1 cellular context compared by ENCODE assay signal in genomic region chr1:111448918-111449702, GRCh38.
TF ChIP-seq lines count a peak whose summit lies in the region.

Gene ATP5PB (plus strand): TSS chr1:111449464. CDS start chr1:111449542, 78 bp downstream.
Gene WDR77 (minus strand): TSS chr1:111449256. CDS start chr1:111449169, 87 bp downstream.

TF ChIP-seq in K562, 482 proteins besides CTCF, POLR2A, EP300 and RAD21 (continued from another document and continues in another):
- TF ChIP-seq JUND (IDR thresholded peaks at IDR 0.05; ENCODE audit: borderline replicate concordance, low read depth, low read length): peak; percentile 48; the same call in 1 of the 2 replicates
- TF ChIP-seq JUND (tag; IDR thresholded peaks at IDR 0.05; ENCODE audit: borderline replicate concordance, low read depth, low read length): no peak; the same call in 2 of the 3 replicates
- TF ChIP-seq ZNF175 (CRISPR knock-in tag; IDR thresholded peaks at IDR 0.05; ENCODE audit: low read depth): no peak
- no peak for TF ChIP-seq PURB (CRISPR knock-in tag; IDR thresholded peaks at IDR 0.05; ENCODE audit: low read depth)
- TF ChIP-seq TFAM (CRISPR knock-in tag; conservative IDR thresholded peaks at IDR 0.05): no peak
- TF ChIP-seq SMARCA5 (IDR thresholded peaks at IDR 0.05): no peak
- TF ChIP-seq, protein P1, sequence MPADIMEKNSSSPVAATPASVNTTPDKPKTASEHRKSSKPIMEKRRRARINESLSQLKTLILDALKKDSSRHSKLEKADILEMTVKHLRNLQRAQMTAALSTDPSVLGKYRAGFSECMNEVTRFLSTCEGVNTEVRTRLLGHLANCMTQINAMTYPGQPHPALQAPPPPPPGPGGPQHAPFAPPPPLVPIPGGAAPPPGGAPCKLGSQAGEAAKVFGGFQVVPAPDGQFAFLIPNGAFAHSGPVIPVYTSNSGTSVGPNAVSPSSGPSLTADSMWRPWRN (IDR thresholded peaks at IDR 0.05; ENCODE audit: low read depth): no peak
- TF ChIP-seq RAD51 (IDR thresholded peaks at IDR 0.05; ENCODE audit: borderline replicate concordance, low read depth): peak; percentile 89
- TF ChIP-seq CREBBP (IDR thresholded peaks at IDR 0.05; ENCODE audit: low read depth, low read length): no peak
- TF ChIP-seq MAFG (tag; conservative IDR thresholded peaks at IDR 0.05): no peak
- TF ChIP-seq ZBTB1 (CRISPR knock-in tag; IDR thresholded peaks at IDR 0.05; ENCODE audit: borderline replicate concordance, low read depth): no peak
- TF ChIP-seq, protein P2, sequence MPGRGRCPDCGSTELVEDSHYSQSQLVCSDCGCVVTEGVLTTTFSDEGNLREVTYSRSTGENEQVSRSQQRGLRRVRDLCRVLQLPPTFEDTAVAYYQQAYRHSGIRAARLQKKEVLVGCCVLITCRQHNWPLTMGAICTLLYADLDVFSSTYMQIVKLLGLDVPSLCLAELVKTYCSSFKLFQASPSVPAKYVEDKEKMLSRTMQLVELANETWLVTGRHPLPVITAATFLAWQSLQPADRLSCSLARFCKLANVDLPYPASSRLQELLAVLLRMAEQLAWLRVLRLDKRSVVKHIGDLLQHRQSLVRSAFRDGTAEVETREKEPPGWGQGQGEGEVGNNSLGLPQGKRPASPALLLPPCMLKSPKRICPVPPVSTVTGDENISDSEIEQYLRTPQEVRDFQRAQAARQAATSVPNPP (IDR thresholded peaks at IDR 0.05; ENCODE audit: borderline replicate concordance, insufficient read depth, insufficient read length): no peak
- peak; percentile 30 for TF ChIP-seq KLF6 (CRISPR knock-in tag; IDR thresholded peaks at IDR 0.05; ENCODE audit: borderline replicate concordance)
- TF ChIP-seq HNRNPUL1 (IDR thresholded peaks at IDR 0.05; ENCODE audit: low read length): no peak
- no peak for TF ChIP-seq HDAC8 (tag; IDR thresholded peaks at IDR 0.05)
- TF ChIP-seq, protein P3, sequence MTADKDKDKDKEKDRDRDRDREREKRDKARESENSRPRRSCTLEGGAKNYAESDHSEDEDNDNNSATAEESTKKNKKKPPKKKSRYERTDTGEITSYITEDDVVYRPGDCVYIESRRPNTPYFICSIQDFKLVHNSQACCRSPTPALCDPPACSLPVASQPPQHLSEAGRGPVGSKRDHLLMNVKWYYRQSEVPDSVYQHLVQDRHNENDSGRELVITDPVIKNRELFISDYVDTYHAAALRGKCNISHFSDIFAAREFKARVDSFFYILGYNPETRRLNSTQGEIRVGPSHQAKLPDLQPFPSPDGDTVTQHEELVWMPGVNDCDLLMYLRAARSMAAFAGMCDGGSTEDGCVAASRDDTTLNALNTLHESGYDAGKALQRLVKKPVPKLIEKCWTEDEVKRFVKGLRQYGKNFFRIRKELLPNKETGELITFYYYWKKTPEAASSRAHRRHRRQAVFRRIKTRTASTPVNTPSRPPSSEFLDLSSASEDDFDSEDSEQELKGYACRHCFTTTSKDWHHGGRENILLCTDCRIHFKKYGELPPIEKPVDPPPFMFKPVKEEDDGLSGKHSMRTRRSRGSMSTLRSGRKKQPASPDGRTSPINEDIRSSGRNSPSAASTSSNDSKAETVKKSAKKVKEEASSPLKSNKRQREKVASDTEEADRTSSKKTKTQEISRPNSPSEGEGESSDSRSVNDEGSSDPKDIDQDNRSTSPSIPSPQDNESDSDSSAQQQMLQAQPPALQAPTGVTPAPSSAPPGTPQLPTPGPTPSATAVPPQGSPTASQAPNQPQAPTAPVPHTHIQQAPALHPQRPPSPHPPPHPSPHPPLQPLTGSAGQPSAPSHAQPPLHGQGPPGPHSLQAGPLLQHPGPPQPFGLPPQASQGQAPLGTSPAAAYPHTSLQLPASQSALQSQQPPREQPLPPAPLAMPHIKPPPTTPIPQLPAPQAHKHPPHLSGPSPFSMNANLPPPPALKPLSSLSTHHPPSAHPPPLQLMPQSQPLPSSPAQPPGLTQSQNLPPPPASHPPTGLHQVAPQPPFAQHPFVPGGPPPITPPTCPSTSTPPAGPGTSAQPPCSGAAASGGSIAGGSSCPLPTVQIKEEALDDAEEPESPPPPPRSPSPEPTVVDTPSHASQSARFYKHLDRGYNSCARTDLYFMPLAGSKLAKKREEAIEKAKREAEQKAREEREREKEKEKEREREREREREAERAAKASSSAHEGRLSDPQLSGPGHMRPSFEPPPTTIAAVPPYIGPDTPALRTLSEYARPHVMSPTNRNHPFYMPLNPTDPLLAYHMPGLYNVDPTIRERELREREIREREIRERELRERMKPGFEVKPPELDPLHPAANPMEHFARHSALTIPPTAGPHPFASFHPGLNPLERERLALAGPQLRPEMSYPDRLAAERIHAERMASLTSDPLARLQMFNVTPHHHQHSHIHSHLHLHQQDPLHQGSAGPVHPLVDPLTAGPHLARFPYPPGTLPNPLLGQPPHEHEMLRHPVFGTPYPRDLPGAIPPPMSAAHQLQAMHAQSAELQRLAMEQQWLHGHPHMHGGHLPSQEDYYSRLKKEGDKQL (CRISPR knock-in tag; IDR thresholded peaks at IDR 0.05; ENCODE audit: borderline replicate concordance): no peak
- 0 out of 2 replicates have a peak, but pooled peaks have one; percentile 46 for TF ChIP-seq TOE1 (IDR thresholded peaks at IDR 0.05; ENCODE audit: borderline replicate concordance)
- TF ChIP-seq TOE1 (CRISPR knock-in tag; IDR thresholded peaks at IDR 0.05; ENCODE audit: borderline replicate concordance, low read depth): no peak
- no peak for TF ChIP-seq CBX8 (IDR thresholded peaks at IDR 0.05; ENCODE audit: borderline replicate concordance, extremely low read depth, low read depth, low read length, poor library complexity, severe bottlenecking)
- no peak for TF ChIP-seq RBM15 (IDR thresholded peaks at IDR 0.05; ENCODE audit: insufficient read depth, low read length)
- TF ChIP-seq BRD4 (IDR thresholded peaks at IDR 0.05): peak; percentile 95
- 0 out of 2 replicates have a peak, but pooled peaks have one; percentile 39 for TF ChIP-seq ERF (CRISPR knock-in tag; IDR thresholded peaks at IDR 0.05)
- peak; percentile 57 for TF ChIP-seq GABPA (tag; conservative IDR thresholded peaks at IDR 0.05; ENCODE audit: low read depth)
- 0 out of 2 replicates have a peak, but pooled peaks have one; percentile 8 for TF ChIP-seq HOXB6 (CRISPR knock-in tag; IDR thresholded peaks at IDR 0.05; ENCODE audit: borderline replicate concordance)
- TF ChIP-seq ARID4B (CRISPR knock-in tag; IDR thresholded peaks at IDR 0.05): peak; percentile 75
- TF ChIP-seq NR4A1 (CRISPR knock-in tag; IDR thresholded peaks at IDR 0.05): no peak
- TF ChIP-seq NR4A1 (tag; IDR thresholded peaks at IDR 0.05): 0 out of 2 replicates have a peak, but pooled peaks have one; percentile 32
- TF ChIP-seq EGR1 (conservative IDR thresholded peaks at IDR 0.05): no peak
- no peak; the same call in 1 of the 2 replicates for TF ChIP-seq ZBTB7A (IDR thresholded peaks at IDR 0.05; ENCODE audit: borderline replicate concordance, control insufficient read depth, low read depth, low read length)
- TF ChIP-seq ELF2 (CRISPR knock-in tag; IDR thresholded peaks at IDR 0.05): no peak
- TF ChIP-seq HINFP (tag; conservative IDR thresholded peaks at IDR 0.05; ENCODE audit: low read depth): no peak
- no peak for TF ChIP-seq SMARCA4 (IDR thresholded peaks at IDR 0.05)
- TF ChIP-seq ZNF668 (CRISPR knock-in tag; IDR thresholded peaks at IDR 0.05): no peak
- TF ChIP-seq IRF1 (CRISPR knock-in tag; IDR thresholded peaks at IDR 0.05; ENCODE audit: borderline replicate concordance): no peak
- TF ChIP-seq TCF15 (CRISPR knock-in tag; IDR thresholded peaks at IDR 0.05): no peak
- TF ChIP-seq GABPB2 (CRISPR knock-in tag; conservative IDR thresholded peaks at IDR 0.05): no peak
- TF ChIP-seq TAL1 (IDR thresholded peaks at IDR 0.05): no peak
- 0 out of 4 replicates have a peak, but pooled peaks of 1 of the 2 experiments have one; percentile 45 for TF ChIP-seq RCOR1 (IDR thresholded peaks at IDR 0.05; ENCODE audit: borderline replicate concordance in 1 of 2, low read depth in 2 of 2, low read length in 2 of 2)
- peak in 1 of 2 experiments; percentile 61; a peak in 1 of 4 replicates for TF ChIP-seq UBTF (IDR thresholded peaks at IDR 0.05; ENCODE audit: borderline replicate concordance in 1 of 2, low read depth in 2 of 2, low read length in 2 of 2)
- TF ChIP-seq TARDBP (IDR thresholded peaks at IDR 0.05): no peak
- no peak for TF ChIP-seq MECOM (CRISPR knock-in tag; IDR thresholded peaks at IDR 0.05)
- TF ChIP-seq, protein P4, sequence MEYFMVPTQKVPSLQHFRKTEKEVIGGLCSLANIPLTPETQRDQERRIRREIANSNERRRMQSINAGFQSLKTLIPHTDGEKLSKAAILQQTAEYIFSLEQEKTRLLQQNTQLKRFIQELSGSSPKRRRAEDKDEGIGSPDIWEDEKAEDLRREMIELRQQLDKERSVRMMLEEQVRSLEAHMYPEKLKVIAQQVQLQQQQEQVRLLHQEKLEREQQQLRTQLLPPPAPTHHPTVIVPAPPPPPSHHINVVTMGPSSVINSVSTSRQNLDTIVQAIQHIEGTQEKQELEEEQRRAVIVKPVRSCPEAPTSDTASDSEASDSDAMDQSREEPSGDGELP (CRISPR knock-in tag; IDR thresholded peaks at IDR 0.05; ENCODE audit: borderline replicate concordance): peak; percentile 49; the same call in 1 of the 2 replicates
- TF ChIP-seq RBM22 (IDR thresholded peaks at IDR 0.05; ENCODE audit: low read depth, low read length, poor library complexity, severe bottlenecking): no peak
- TF ChIP-seq ZNF184 (CRISPR knock-in tag; IDR thresholded peaks at IDR 0.05): no peak
- no peak for TF ChIP-seq ZBTB12 (CRISPR knock-in tag; IDR thresholded peaks at IDR 0.05)
